Comparison of ENCODE assay signal across 17 cellular contexts in genomic region chr22:46968848-46969247, GRCh38.
A peak's percentile ranks its signal among the peaks of the same experiment; 100 is the strongest.
DNase-seq lines count a peak whose midpoint lies in the region; ATAC-seq and TF ChIP-seq lines count a peak whose summit lies in the region.
"Had no signal": no experiment of that assay in that cellular context is flagged by ENCODE, and none has a peak within 500 bp of the region (broad histone marks: within the 10 kb centered on the region; RNA-seq: fewer than 3 reads in every experiment).

No MANE protein-coding gene starts in this region.

- peak overlapping the region in 1 of 11 experiments; percentile 78; a peak in 1 of 22 replicates for H3K27ac ChIP-seq in BLaER1 treated with 17β-estradiol and CSF1 and Interleukin-3, amounts not matched to agents 10 nM and 100 nM
- no peak overlapping the region for H3K27ac ChIP-seq in gastroesophageal sphincter
- H3K27ac ChIP-seq: SJCRH30 had no signal

- H3K4me2 ChIP-seq in BLaER1 treated with 17β-estradiol and CSF1 and Interleukin-3, amounts not matched to agents 10 nM and 100 nM = peak overlapping the region in 10 of 11 experiments; percentile 67 to 92 (median 80); a peak in 20 of 22 replicates
- H3K4me2 ChIP-seq: GM23338 had no signal

- no TSS peak for BruUV-seq in Caco-2 (replicated peaks; lab: Mats Ljungman, UMichigan)

- ATAC-seq in gastroesophageal sphincter (no peak), GM21737 (IDR thresholded peaks at IDR 0.05; ENCODE audit: unreplicated experiment) (no peak)

- TF ChIP-seq POLR2A in gastroesophageal sphincter (IDR thresholded peaks at IDR 0.05) = no peak

- DNase-seq in Caco-2 = no peak
- no peak for DNase-seq in endothelial cell (ENCODE audit: low spot score)
- DNase-seq in posterior vena cava (ENCODE audit: low spot score) = peak; percentile 51
- DNase-seq in HFFc6 = no peak
- DNase-seq: CD4-positive, alpha-beta memory T cell; MV-4-11; NCI-H1417 treated with DMSO at 0.1 percent for 48 hours; NCI-H2029; NCI-H2171; NCI-H446; NCI-H69; RPMI8226; SJCRH30 had no signal

- TF ChIP-seq EP300 in gastroesophageal sphincter (IDR thresholded peaks at IDR 0.05) = no peak

- CTCF ChIA-PET in Caco-2 (lab: Charles Lee) = no interaction called here

- H3K27me3 Mint-ChIP-seq in Caco-2 (ENCODE audit: insufficient read depth, unreplicated experiment) (no peaks in the 10 kb centered on the region), endothelial cell (ENCODE audit: unreplicated experiment) (peaks cover 5% of the 10 kb centered on the region), HFFc6 (ENCODE audit: insufficient read depth) (no peaks in the 10 kb centered on the region; the same call in 1 of the 2 replicates)
- H3K27me3 Mint-ChIP-seq: CD4-positive, alpha-beta memory T cell had no signal

- no peak for TF ChIP-seq CTCF in Caco-2 (IDR thresholded peaks at IDR 0.05; ENCODE audit: insufficient read depth in 1 of 2, low read depth in 1 of 2, low read length in 1 of 2, severe bottlenecking in 1 of 2, unreplicated experiment in 1 of 2)
- no peak for TF ChIP-seq CTCF in endothelial cell (IDR thresholded peaks at IDR 0.05; ENCODE audit: unreplicated experiment)
- TF ChIP-seq CTCF in HFFc6 (IDR thresholded peaks at IDR 0.05) = no peak
- TF ChIP-seq CTCF in gastroesophageal sphincter (IDR thresholded peaks at IDR 0.05) = no peak

- H3K27me3 ChIP-seq in BLaER1 treated with 17β-estradiol and CSF1 and Interleukin-3, amounts not matched to agents 10 nM and 100 nM = no peaks in the 10 kb centered on the region
- H3K27me3 ChIP-seq in Caco-2 (replicated peaks; ENCODE audit: control insufficient read depth, insufficient read depth, low read length) = no peaks in the 10 kb centered on the region
- H3K27me3 ChIP-seq in gastroesophageal sphincter = no peaks in the 10 kb centered on the region
- H3K27me3 ChIP-seq: SJCRH30 had no signal

- H3K4me1 Mint-ChIP-seq in Caco-2 (ENCODE audit: low read depth, unreplicated experiment) (no peaks in the 10 kb centered on the region), endothelial cell (ENCODE audit: unreplicated experiment) (peaks cover 30% of the 10 kb centered on the region), HFFc6 (ENCODE audit: low read depth) (peaks cover 5% of the 10 kb centered on the region; the same call in 1 of the 2 replicates)

- H3K9ac ChIP-seq in BLaER1 treated with 17β-estradiol and CSF1 and Interleukin-3, amounts not matched to agents 10 nM and 100 nM = no peak overlapping the region

- 96% methylated on average over 3 to 4 of the region's 6 CpGs for WGBS in gastroesophageal sphincter (ENCODE audit: low coverage in 1 of 2), 2 donors

- POLR2A ChIA-PET in Caco-2 (lab: Charles Lee) = no interaction called here

- peaks cover 0 to 45% (median 6%) of the 10 kb centered on the region in 11 experiments; a peak in 11 of 22 replicates for H3K36me3 ChIP-seq in BLaER1 treated with 17β-estradiol and CSF1 and Interleukin-3, amounts not matched to agents 10 nM and 100 nM
- H3K36me3 ChIP-seq in Caco-2 (ENCODE audit: control insufficient read depth, insufficient read depth, low read length) (0 out of 2 replicates have a peak, but pooled peaks cover 1% of the 10 kb centered on the region), gastroesophageal sphincter (no peaks in the 10 kb centered on the region)
- H3K36me3 ChIP-seq: SJCRH30 had no signal

- peak overlapping the region; percentile 17 for H3K27ac Mint-ChIP-seq in Caco-2 (ENCODE audit: unreplicated experiment)
- peak overlapping the region; percentile 24 for H3K27ac Mint-ChIP-seq in endothelial cell (ENCODE audit: unreplicated experiment)
- H3K27ac Mint-ChIP-seq in HFFc6 = no peak overlapping the region

- H3K4me3 Mint-ChIP-seq in Caco-2 (ENCODE audit: unreplicated experiment) = no peak overlapping the region
- peak overlapping the region; percentile 51 for H3K4me3 Mint-ChIP-seq in endothelial cell (ENCODE audit: unreplicated experiment)
- H3K4me3 Mint-ChIP-seq in HFFc6 = no peak overlapping the region
- H3K4me3 Mint-ChIP-seq: CD4-positive, alpha-beta memory T cell; GM23338 had no signal

- peaks cover 50 to 97% (median 77%) of the 10 kb centered on the region in 11 experiments for H4K20me1 ChIP-seq in BLaER1 treated with 17β-estradiol and CSF1 and Interleukin-3, amounts not matched to agents 10 nM and 100 nM

- intact Hi-C loops in Caco-2 (cut with micrococcal nuclease; ENCODE audit: unreplicated experiment) = no loop called here
- intact Hi-C loops in posterior vena cava (cut with DNase I) = no loop called here

- H3K4me1 ChIP-seq in BLaER1 treated with 17β-estradiol and CSF1 and Interleukin-3, amounts not matched to agents 10 nM and 100 nM = peaks cover 47 to 66% (median 60%) of the 10 kb centered on the region in 10 experiments
- no peaks in the 10 kb centered on the region for H3K4me1 ChIP-seq in Caco-2
- peaks cover 0 to 18% (median 2%) of the 10 kb centered on the region in 3 donors for H3K4me1 ChIP-seq in gastroesophageal sphincter
- H3K4me1 ChIP-seq: SJCRH30 had no signal

- H3K9me3 ChIP-seq in BLaER1 treated with 17β-estradiol and CSF1 and Interleukin-3, amounts not matched to agents 10 nM and 100 nM (replicated peaks in 1 of 11) = no peaks in the 10 kb centered on the region
- H3K9me3 ChIP-seq in Caco-2 = no peaks in the 10 kb centered on the region
- H3K9me3 ChIP-seq in gastroesophageal sphincter = no peaks in the 10 kb centered on the region
- H3K9me3 ChIP-seq: SJCRH30 had no signal

- H3K9me3 Mint-ChIP-seq in Caco-2 (ENCODE audit: unreplicated experiment) = no peaks in the 10 kb centered on the region
- no peaks in the 10 kb centered on the region for H3K9me3 Mint-ChIP-seq in endothelial cell (ENCODE audit: unreplicated experiment)
- no peaks in the 10 kb centered on the region for H3K9me3 Mint-ChIP-seq in HFFc6
- H3K9me3 Mint-ChIP-seq: CD4-positive, alpha-beta memory T cell; GM23338 had no signal

- H3K4me3 ChIP-seq in BLaER1 treated with 17β-estradiol and CSF1 and Interleukin-3, amounts not matched to agents 10 nM and 100 nM = no peak overlapping the region
- H3K4me3 ChIP-seq in Caco-2 (ENCODE audit: low read depth, low read length) = no peak overlapping the region
- H3K4me3 ChIP-seq in gastroesophageal sphincter = no peak overlapping the region
- H3K4me3 ChIP-seq: GM23338, SJCRH30 had no signal

- no peaks in the 10 kb centered on the region for H3K36me3 Mint-ChIP-seq in Caco-2 (ENCODE audit: insufficient read depth, unreplicated experiment)
- peaks cover 7% of the 10 kb centered on the region for H3K36me3 Mint-ChIP-seq in endothelial cell (ENCODE audit: low read depth, unreplicated experiment)
- H3K36me3 Mint-ChIP-seq in HFFc6 (ENCODE audit: low read depth) = peaks cover 4% of the 10 kb centered on the region; the same call in 1 of the 2 replicates
